ENCODE assay signal across 10 cellular contexts in genomic region chr1:16218014-16218673, GRCh38. TPM values are rescaled to one million over a fixed set of nuclear protein-coding genes. Genes with fewer than 3 reads are reported as not detected.
A peak's percentile ranks its signal among the peaks of the same experiment; 100 is the strongest.
DNase-seq lines count a peak whose midpoint lies in the region; ATAC-seq and TF ChIP-seq lines count a peak whose summit lies in the region.
"Had no signal": no experiment of that assay in that cellular context is flagged by ENCODE, and none has a peak within 500 bp of the region (broad histone marks: within the 10 kb centered on the region; RNA-seq: fewer than 3 reads in every experiment).

No MANE protein-coding gene starts in this region.

- TF ChIP-seq POLR2A in body of pancreas (IDR thresholded peaks at IDR 0.05) (no peak), tibial nerve (IDR thresholded peaks at IDR 0.05) (no peak)

- H3K4me1 ChIP-seq in body of pancreas: peaks cover 25% of the 10 kb centered on the region
- peaks cover 0 to 8% of the 10 kb centered on the region in 2 donors for H3K4me1 ChIP-seq in muscle layer of duodenum (ENCODE audit: control insufficient read depth in 1 of 2, insufficient read depth in 2 of 2, low read length in 2 of 2)
- H3K4me1 ChIP-seq in tibial nerve: peaks cover 0 to 25% (median 4%) of the 10 kb centered on the region in 4 donors

- no peak for TF ChIP-seq EP300 in tibial nerve (IDR thresholded peaks at IDR 0.05)

- peak overlapping the region; percentile 52 for H3K4me3 Mint-ChIP-seq in activated CD4-positive, alpha-beta T cell treated with anti-CD3 and anti-CD28 coated beads, Interleukin-2, amount 10 ng/mL, durations not matched to agents 24 days and 14 days

- H3K27ac ChIP-seq in body of pancreas (peak overlapping the region in 3 of 4 donors; percentile 68 to 86 (median 81)), muscle layer of duodenum (ENCODE audit: low read length) (peak overlapping the region; percentile 31), tibial nerve (peak overlapping the region; percentile 37 to 76 (median 58))
- H3K27ac ChIP-seq: HL-60, testis had no signal

- H3K4me3 ChIP-seq in body of pancreas (no peak overlapping the region), muscle layer of duodenum (ENCODE audit: low read depth in 1 of 2, low read length in 2 of 2) (no peak overlapping the region), tibial nerve (peak overlapping the region in 1 of 4 donors; percentile 62)

- no peak for TF ChIP-seq CTCF in body of pancreas (IDR thresholded peaks at IDR 0.05)
- TF ChIP-seq CTCF in tibial nerve (IDR thresholded peaks at IDR 0.05): no peak

- H3K27me3 ChIP-seq in body of pancreas: no peaks in the 10 kb centered on the region
- no peaks in the 10 kb centered on the region for H3K27me3 ChIP-seq in muscle layer of duodenum (ENCODE audit: low read depth, low read length)
- H3K27me3 ChIP-seq in tibial nerve: no peaks in the 10 kb centered on the region
- H3K27me3 ChIP-seq: testis had no signal

- H3K27ac Mint-ChIP-seq in activated CD4-positive, alpha-beta T cell treated with anti-CD3 and anti-CD28 coated beads, Interleukin-2, amount 10 ng/mL, durations not matched to agents 24 days and 14 days: no peak overlapping the region

- intact Hi-C loops in activated CD4-positive, alpha-beta T cell treated with anti-CD3 and anti-CD28 coated beads, Interleukin-2, amount 10 ng/mL, durations not matched to agents 24 days and 14 days (cut with micrococcal nuclease): no loop called here
- intact Hi-C loops in body of pancreas (cut with DNase I): no loop called here

- no peak for DNase-seq in activated CD4-positive, alpha-beta T cell treated with anti-CD3 and anti-CD28 coated beads, Interleukin-2, amount 10 ng/mL, durations not matched to agents 24 days and 14 days
- DNase-seq in activated CD4-positive, alpha-beta T cell treated with anti-CD3 and anti-CD28 coated beads for 1 hour: no peak
- peak in 2 of 4 donors; percentile 16 to 20 for DNase-seq in body of pancreas
- no peak for DNase-seq in tibial nerve (ENCODE audit: low spot score in 2 of 2)
- no peak for DNase-seq in middle frontal gyrus (ENCODE audit: extremely low spot score, low spot score)
- DNase-seq in activated CD4-positive, alpha-beta T cell treated with anti-CD3 and anti-CD28 coated beads for 48 hours: no peak

- peaks cover 24% of the 10 kb centered on the region for H3K4me1 Mint-ChIP-seq in activated CD4-positive, alpha-beta T cell treated with anti-CD3 and anti-CD28 coated beads, Interleukin-2, amount 10 ng/mL, durations not matched to agents 24 days and 14 days

- H3K27me3 Mint-ChIP-seq in activated CD4-positive, alpha-beta T cell treated with anti-CD3 and anti-CD28 coated beads, Interleukin-2, amount 10 ng/mL, durations not matched to agents 24 days and 14 days: peaks cover 11% of the 10 kb centered on the region

- 70 to 80% methylated on average over 9 to 12 of the region's 12 CpGs for WGBS in body of pancreas, 2 donors
- WGBS in tibial nerve, 2 donors: 80 to 84% methylated on average over 11 to 12 of the region's 12 CpGs

- ATAC-seq in body of pancreas (no peak), GM19467 (IDR thresholded peaks at IDR 0.05; ENCODE audit: unreplicated experiment) (no peak)

- H3K9me3 Mint-ChIP-seq in activated CD4-positive, alpha-beta T cell treated with anti-CD3 and anti-CD28 coated beads, Interleukin-2, amount 10 ng/mL, durations not matched to agents 24 days and 14 days: no peaks in the 10 kb centered on the region

- H3K9me3 ChIP-seq in body of pancreas (no peaks in the 10 kb centered on the region), muscle layer of duodenum (ENCODE audit: control insufficient read depth in 1 of 2, low read length in 2 of 2) (no peaks in the 10 kb centered on the region), tibial nerve (no peaks in the 10 kb centered on the region)
- H3K9me3 ChIP-seq: testis had no signal

- H3K36me3 ChIP-seq in body of pancreas (replicated peaks in 1 of 2; ENCODE audit: insufficient read depth in 1 of 2, low read depth in 2 of 2): no peaks in the 10 kb centered on the region
- no peaks in the 10 kb centered on the region for H3K36me3 ChIP-seq in muscle layer of duodenum (ENCODE audit: control insufficient read depth in 1 of 2, insufficient read depth in 2 of 2, low read length in 2 of 2)
- no peaks in the 10 kb centered on the region for H3K36me3 ChIP-seq in tibial nerve

- no peaks in the 10 kb centered on the region for H3K36me3 Mint-ChIP-seq in activated CD4-positive, alpha-beta T cell treated with anti-CD3 and anti-CD28 coated beads, Interleukin-2, amount 10 ng/mL, durations not matched to agents 24 days and 14 days (ENCODE audit: low read depth)

RNA-seq across cellular contexts. Expression of gene ARHGEF19, which starts 5.7 kb away (rescaled TPM):
- 8.5 and 8.8 TPM in 2 replicates for total RNA-seq in activated CD4-positive, alpha-beta T cell treated with anti-CD3 and anti-CD28 coated beads, Interleukin-2, amount 10 ng/mL, durations not matched to agents 24 days and 14 days
- total RNA-seq in body of pancreas (10 to 100 TPM; 15.3 to 31.3 TPM), tibial nerve (10 to 100 TPM in 2 of 4 donors, 1 to 10 TPM in 2; 7.8 to 19.3 (median 11.1) TPM)

RNA-seq across cellular contexts. Expression of gene CPLANE2, which starts 18.8 kb away (rescaled TPM):
- 4.8 and 6.1 TPM in 2 replicates for total RNA-seq in activated CD4-positive, alpha-beta T cell treated with anti-CD3 and anti-CD28 coated beads, Interleukin-2, amount 10 ng/mL, durations not matched to agents 24 days and 14 days
- 1 to 10 TPM; 3.6 TPM for total RNA-seq in body of pancreas
- 10 to 100 TPM in 2 of 4 donors, 1 to 10 TPM in 2; 3.6 to 14.4 (median 9.6) TPM for total RNA-seq in tibial nerve

Comparison
In these comparisons a context has a peak if more than half of its experiments do, and no peak if none do; other contexts are left out.
1. H3K27ac ChIP-seq: peak in every context shown above with its lines; median percentile 81 in body of pancreas; 58 in tibial nerve; 31 in muscle layer of duodenum.